Comparison of ENCODE assay signal across 8 cellular contexts in the genomic region with DNA sequence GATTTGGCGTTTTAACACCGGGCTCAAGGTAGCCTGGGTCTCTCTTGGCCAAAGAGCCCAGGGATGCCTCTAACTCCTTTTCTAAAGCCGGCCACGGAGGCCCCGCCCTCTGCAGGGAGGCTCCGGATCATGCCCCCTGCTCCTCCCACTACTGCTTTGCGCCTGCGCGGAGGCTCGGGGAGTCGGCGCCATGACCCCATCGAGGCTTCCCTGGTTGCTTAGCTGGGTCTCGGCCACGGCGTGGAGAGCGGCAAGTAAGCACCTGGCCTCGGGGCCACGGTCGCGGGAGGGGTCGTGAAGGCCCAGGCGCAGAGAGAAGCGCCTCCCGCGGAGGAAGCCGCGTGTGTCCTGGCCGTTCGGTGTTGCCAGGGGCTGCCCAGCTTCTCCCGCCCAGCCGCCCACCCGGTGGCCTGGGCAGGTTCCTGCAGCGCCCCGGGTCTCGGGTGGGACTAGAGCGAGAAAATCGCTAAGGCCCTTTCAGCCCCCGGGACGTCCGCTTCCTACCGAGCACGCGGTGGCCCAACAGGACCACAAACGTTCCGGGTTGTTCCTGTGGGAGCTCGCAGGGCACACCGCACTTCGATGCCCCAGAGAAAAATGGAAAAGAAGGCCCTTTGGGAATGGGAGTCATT. TPM values are rescaled to one million over a fixed set of nuclear protein-coding genes. Genes with fewer than 3 reads are reported as not detected.
DNase-seq lines count a peak whose midpoint lies in the region; ATAC-seq, FAIRE-seq and TF ChIP-seq lines count a peak whose summit lies in the region.

SDHAF4 (plus strand) TSS at position 180 of the 632 bp plus-strand sequence; CDS start at position 191, 11 bp downstream.

- peak; percentile 99 for ATAC-seq in GM18873 (IDR thresholded peaks at IDR 0.05; ENCODE audit: low FRiP score, unreplicated experiment)
- ATAC-seq in HG03135 (IDR thresholded peaks at IDR 0.05; ENCODE audit: unreplicated experiment) = peak; percentile 99

- no peak for FAIRE-seq in small intestine (lab: Jason Lieb, UNC)

- intact Hi-C loops in mammary epithelial cell (cut with micrococcal nuclease) = loop anchor here (2.0 to 10.0 kb wide), 2 partner anchors 100 to 262 kb away; partner anchors contain the start of genes COL9A1 and SMAP1

- peak within 1 kb of the TSS; percentile 95 for H3K4me3 ChIP-seq in AG04450 (ENCODE audit: low read depth, low read length)
- H3K4me3 ChIP-seq in WERI-Rb-1 (ENCODE audit: low read depth, low read length) = peak within 1 kb of the TSS; percentile 79
- peak within 1 kb of the TSS; percentile 73 to 100 (median 98) for H3K4me3 ChIP-seq in mammary epithelial cell (replicated peaks in 1 of 3; ENCODE audit: insufficient read depth in 1 of 3, low read depth in 2 of 3, low read length in 3 of 3)
- peak within 1 kb of the TSS; percentile 69 to 87 for H3K4me3 ChIP-seq in small intestine (ENCODE audit: low read depth in 1 of 2, low read length in 2 of 2)

- peak within 1 kb of the TSS; percentile 96 for H2AFZ ChIP-seq in mammary epithelial cell (ENCODE audit: low read depth, low read length)

- H3K79me2 ChIP-seq in mammary epithelial cell (ENCODE audit: insufficient read depth, low read length) = peaks cover 13% of the 10 kb centered on the region

- no peaks in the 10 kb centered on the region for H4K20me1 ChIP-seq in mammary epithelial cell (ENCODE audit: insufficient read depth, low read length)

- H3K9me3 ChIP-seq in AG04450 (ENCODE audit: control insufficient read depth, insufficient read depth, low read length) (no peaks in the 10 kb centered on the region; the same call in 1 of the 2 replicates), WERI-Rb-1 (ENCODE audit: severe bottlenecking) (no peaks in the 10 kb centered on the region), mammary epithelial cell (replicated peaks; ENCODE audit: insufficient read depth, low read length) (no peaks in the 10 kb centered on the region), small intestine (ENCODE audit: control insufficient read depth, low read depth) (no peaks in the 10 kb centered on the region)

- peak within 1 kb of the TSS; percentile 79 for H3K4me2 ChIP-seq in mammary epithelial cell (ENCODE audit: insufficient read depth, low read depth, low read length)

- POLR2A ChIA-PET in AG04450 (lab: Yijun Ruan, JAX) = interaction anchor here (1.2 kb wide), 1 partner anchor 101 kb away, joined by 6 read pairs; the partner anchor contains the start of gene SMAP1

- H3K9ac ChIP-seq in mammary epithelial cell (ENCODE audit: insufficient read depth, low read length) = peak within 1 kb of the TSS; percentile 78

- TF ChIP-seq CTCF in AG04450 (IDR thresholded peaks at IDR 0.05; ENCODE audit: low read depth, low read length) (peak; percentile 8; the same call in 1 of the 2 replicates), WERI-Rb-1 (IDR thresholded peaks at IDR 0.05; ENCODE audit: low read depth, low read length) (no peak), mammary epithelial cell (conservative IDR thresholded peaks at IDR 0.05 in 1 of 2, IDR thresholded peaks at IDR 0.05 in 1 of 2; ENCODE audit: extremely low read depth in 1 of 2, insufficient read depth in 1 of 2, low read depth in 1 of 2, low read length in 2 of 2) (no peak)

- in situ Hi-C loops in mammary epithelial cell (cut with MboI; ENCODE audit: low sequenced_read_pairs in 2 of 2) = no loop called here

- BruUV-seq in mammary epithelial cell (replicated peaks; lab: Mats Ljungman, UMichigan) = TSS peak; percentile 36

- 0% methylated on average over 13 of the region's 49 CpGs for WGBS in mammary epithelial cell (ENCODE audit: low coverage, missing lambda C conversion rate)
- 0% methylated on average over 47 to 49 of the region's 49 CpGs for WGBS in small intestine, 3 donors

- dilution Hi-C loops in mammary epithelial cell (cut with HindIII; ENCODE audit: low sequenced_read_pairs) = no loop called here

- peak; percentile 59 for DNase-seq in AG04450 (ENCODE audit: low read depth, low spot score)
- peak; percentile 92 for DNase-seq in NCI-H2196 (lab: John Stamatoyannopoulos, UW; ENCODE audit: unreplicated experiment)
- DNase-seq in WERI-Rb-1 = peak; percentile 94
- peak; percentile 80 for DNase-seq in mammary epithelial cell
- peak; percentile 97 for DNase-seq in iPS-NIHi11 (ENCODE audit: low spot score)
- DNase-seq in small intestine = peak; percentile 94

- H3K27me3 ChIP-seq in AG04450 (ENCODE audit: control insufficient read depth, insufficient read depth, low read length) (no peaks in the 10 kb centered on the region), WERI-Rb-1 (ENCODE audit: insufficient read depth, low read depth, severe bottlenecking) (no peaks in the 10 kb centered on the region), mammary epithelial cell (ENCODE audit: insufficient read depth, low read length) (no peaks in the 10 kb centered on the region), small intestine (ENCODE audit: control insufficient read depth in 2 of 2, insufficient read depth in 2 of 2, low read length in 2 of 2) (no peaks in the 10 kb centered on the region)

- CTCF ChIA-PET in AG04450 (lab: Charles Lee) (interaction anchor here (0.6 to 1.3 kb wide), 6 partner anchors 8 to 445 kb away, joined by 3 to 4 read pairs (median 3); no protein-coding TSS in a partner anchor), mammary epithelial cell (lab: Charles Lee; ENCODE audit: low non-redundant PET) (interaction anchor here (0.5 kb wide), 1 partner anchor 346 kb away, joined by 5 read pairs; no protein-coding TSS in a partner anchor)

- peaks cover 11% of the 10 kb centered on the region for H3K4me1 ChIP-seq in mammary epithelial cell (ENCODE audit: insufficient read depth, low read length)
- H3K4me1 ChIP-seq in small intestine (ENCODE audit: control insufficient read depth in 2 of 2, insufficient read depth in 1 of 2, low read depth in 1 of 2, low read length in 1 of 2) = peaks cover 0 to 2% of the 10 kb centered on the region in 2 donors

- H3K27ac ChIP-seq in AG04450 (ENCODE audit: low read depth, low read length) (peak within 1 kb of the TSS; percentile 21), WERI-Rb-1 (peak within 1 kb of the TSS; percentile 88), mammary epithelial cell (ENCODE audit: insufficient read depth, low read depth, low read length) (peak within 1 kb of the TSS; percentile 76), small intestine (ENCODE audit: low read depth in 1 of 2, low read length in 1 of 2) (peak within 1 kb of the TSS; percentile 70 to 79)

- peaks cover 3% of the 10 kb centered on the region; the same call in 1 of the 2 replicates for H3K36me3 ChIP-seq in WERI-Rb-1
- H3K36me3 ChIP-seq in mammary epithelial cell (ENCODE audit: insufficient read depth, low read length) = no peaks in the 10 kb centered on the region
- no peaks in the 10 kb centered on the region for H3K36me3 ChIP-seq in small intestine (ENCODE audit: control insufficient read depth in 2 of 2, insufficient read depth in 2 of 2, low read length in 2 of 2)

RNA-seq across cellular contexts. Expression of gene SDHAF4, which starts in this region (rescaled TPM):
- polyA plus RNA-seq in AG04450 (2011; rRNA removed) (7.4 and 8.3 TPM in 2 replicates), mammary epithelial cell (1.9 TPM), small intestine (1 to 10 TPM; 6.2 to 9.0 (median 6.7) TPM)
- 2.5 and 3.0 TPM in 2 replicates for polyA minus RNA-seq in AG04450 (2011; rRNA and poly(A)+ RNA removed)
- total RNA-seq in mammary epithelial cell = 10 to 100 TPM in 1 of 2 donors, 1 to 10 TPM in 1; 7.5 to 13.1 TPM
- polyA minus RNA-seq in mammary epithelial cell = 2.7 TPM

Comparison
In these comparisons a context has a peak if more than half of its experiments do, and no peak if none do; other contexts are left out.
1. Peak in every context shown above with its lines: DNase-seq, ATAC-seq, H3K4me3 ChIP-seq and H3K27ac ChIP-seq.
2. H3K27ac ChIP-seq: peak in every context shown above with its lines; median percentile 88 in WERI-Rb-1; 76 in mammary epithelial cell; 74 in small intestine; 21 in AG04450.